ENCODE assay signal across 15 cellular contexts in genomic region chr4:55820260-55820659, GRCh38. TPM values are rescaled to one million over a fixed set of nuclear protein-coding genes. Genes with fewer than 3 reads are reported as not detected.
"Had no signal": no experiment of that assay in that cellular context is flagged by ENCODE, and none has a peak within 500 bp of the region (broad histone marks: within the 10 kb centered on the region; RNA-seq: fewer than 3 reads in every experiment).

No MANE protein-coding gene starts in this region.

- H3K4me3 Mint-ChIP-seq: activated CD4-positive, alpha-beta T cell treated with anti-CD3 and anti-CD28 coated beads, Interleukin-2, amount 10 ng/mL, durations not matched to agents 24 days and 14 days had no signal

- FAIRE-seq: pancreas had no signal

- H3K27ac Mint-ChIP-seq: activated CD4-positive, alpha-beta T cell treated with anti-CD3 and anti-CD28 coated beads, Interleukin-2, amount 10 ng/mL, durations not matched to agents 24 days and 14 days; activated naive CD4-positive, alpha-beta T cell treated with anti-CD3 and anti-CD28 coated beads for 36 hours; stimulated activated naive CD8-positive, alpha-beta T cell treated with anti-CD3 and anti-CD28 coated beads, Interleukin-15, Interleukin-2, amounts not matched to agents 100 ng/mL and 50 ng/mL, for 24 hours had no signal

- H3K27ac ChIP-seq: epithelial cell of prostate, pancreas, testis had no signal

- H3K9me3 ChIP-seq: pancreas, testis had no signal

- H3K36me3 ChIP-seq: pancreas had no signal

- H3K4me1 Mint-ChIP-seq: activated CD4-positive, alpha-beta T cell treated with anti-CD3 and anti-CD28 coated beads, Interleukin-2, amount 10 ng/mL, durations not matched to agents 24 days and 14 days had no signal

- H3K4me3 ChIP-seq: pancreas, testis had no signal

- H3K9me3 Mint-ChIP-seq: activated CD4-positive, alpha-beta T cell treated with anti-CD3 and anti-CD28 coated beads, Interleukin-2, amount 10 ng/mL, durations not matched to agents 24 days and 14 days; activated naive CD4-positive, alpha-beta T cell treated with anti-CD3 and anti-CD28 coated beads for 36 hours; stimulated activated naive CD8-positive, alpha-beta T cell treated with anti-CD3 and anti-CD28 coated beads, Interleukin-15, Interleukin-2, amounts not matched to agents 100 ng/mL and 50 ng/mL, for 24 hours had no signal

- DNase-seq: activated CD4-positive, alpha-beta T cell treated with anti-CD3 and anti-CD28 coated beads, Interleukin-2, amount 10 ng/mL, durations not matched to agents 24 days and 14 days; activated naive CD4-positive, alpha-beta T cell treated with anti-CD3 and anti-CD28 coated beads for 36 hours; central memory CD4-positive, alpha-beta T cell; cortex of kidney; effector CD8-positive, alpha-beta T cell; left colon; stimulated activated CD4-positive, alpha-beta T cell treated with anti-CD3 and anti-CD28 coated beads, Interleukin-15, amount 100 ng/mL, for 24 hours; stimulated activated CD4-positive, alpha-beta T cell treated with anti-CD3 and anti-CD28 coated beads, Interleukin-4, amount 100 ng/mL, for 24 hours had no signal

- H3K27me3 ChIP-seq: testis had no signal

- H3K4me1 ChIP-seq: pancreas, testis had no signal

RNA-seq across cellular contexts. Expression of gene EXOC1L, which starts 0.7 kb away (rescaled TPM):
- total RNA-seq: activated CD4-positive, alpha-beta T cell treated with anti-CD3 and anti-CD28 coated beads, Interleukin-2, amount 10 ng/mL, durations not matched to agents 24 days and 14 days; activated naive CD4-positive, alpha-beta T cell treated with anti-CD3 and anti-CD28 coated beads for 36 hours; left colon; pancreas; T-helper 1 cell treated with Interleukin-12 subunit alpha and Interleukin-12 subunit beta and Interleukin-4 antibody, amounts not matched to agents 30 ng/mL and 1 ng/mL, for 36 hours; urinary bladder had no signal
- polyA plus RNA-seq: neural cell, pancreas had no signal
